24 cellular contexts compared by ENCODE assay signal in genomic region chr12:89875809-89876208, GRCh38.
"Had no signal": no experiment of that assay in that cellular context is flagged by ENCODE, and none has a peak within 500 bp of the region (broad histone marks: within the 10 kb centered on the region; RNA-seq: fewer than 3 reads in every experiment).

No MANE protein-coding gene starts in this region.

- ATAC-seq: activated T-helper 17 cell treated with anti-CD3 and anti-CD28 coated beads, Interleukin-2, amount 50 U/mL, for 72 hours; PC-3; T-cell had no signal

- H3K27ac ChIP-seq: adrenal gland had no signal

- H3K36me3 ChIP-seq: adrenal gland had no signal

- H3K4me1 ChIP-seq: adrenal gland had no signal

- H3K9me3 ChIP-seq: adrenal gland had no signal

- H3K27me3 ChIP-seq: adrenal gland had no signal

- DNase-seq: activated B cell treated with CpG ODN at 0.5 μM for 24 hours; activated CD4-positive, alpha-beta memory T cell treated with anti-CD3 and anti-CD28 coated beads for 36 hours; activated CD4-positive, alpha-beta T cell treated with anti-CD3 and anti-CD28 coated beads for 1 hour; activated CD4-positive, alpha-beta T cell treated with anti-CD3 and anti-CD28 coated beads, Interleukin-2, amount 10 ng/mL, durations not matched to agents 7 days and 5 days; activated gamma-delta T cell; activated naive CD4-positive, alpha-beta T cell treated with anti-CD3 and anti-CD28 coated beads, Interleukin-2, amount 50 U/mL, for 16 hours; activated naive CD8-positive, alpha-beta T cell treated with anti-CD3 and anti-CD28 coated beads, Interleukin-2, amount 10 ng/mL, durations not matched to agents 7 days and 5 days; activated T-cell treated with anti-CD3 and anti-CD28 coated beads for 4 hours; activated T-cell treated with anti-CD3 and anti-CD28 coated beads, Interleukin-2, amount 50 U/mL, for 48 hours; adrenal gland; anterior cingulate cortex; cerebellar nuclear complex; Kasumi-1; NCI-H1105 treated with DMSO at 0.1 percent for 48 hours; NCI-H1436 treated with DMSO at 0.1 percent for 48 hours; NCI-H187; NCI-H2081; NCI-H748 treated with DMSO at 0.1 percent for 48 hours; PC-3; SHP77; T-cell; T-helper 2 cell; T1000 had no signal

- H3K4me3 ChIP-seq: adrenal gland had no signal
